ENCODE assay signal across 9 cellular contexts in the genomic region with DNA sequence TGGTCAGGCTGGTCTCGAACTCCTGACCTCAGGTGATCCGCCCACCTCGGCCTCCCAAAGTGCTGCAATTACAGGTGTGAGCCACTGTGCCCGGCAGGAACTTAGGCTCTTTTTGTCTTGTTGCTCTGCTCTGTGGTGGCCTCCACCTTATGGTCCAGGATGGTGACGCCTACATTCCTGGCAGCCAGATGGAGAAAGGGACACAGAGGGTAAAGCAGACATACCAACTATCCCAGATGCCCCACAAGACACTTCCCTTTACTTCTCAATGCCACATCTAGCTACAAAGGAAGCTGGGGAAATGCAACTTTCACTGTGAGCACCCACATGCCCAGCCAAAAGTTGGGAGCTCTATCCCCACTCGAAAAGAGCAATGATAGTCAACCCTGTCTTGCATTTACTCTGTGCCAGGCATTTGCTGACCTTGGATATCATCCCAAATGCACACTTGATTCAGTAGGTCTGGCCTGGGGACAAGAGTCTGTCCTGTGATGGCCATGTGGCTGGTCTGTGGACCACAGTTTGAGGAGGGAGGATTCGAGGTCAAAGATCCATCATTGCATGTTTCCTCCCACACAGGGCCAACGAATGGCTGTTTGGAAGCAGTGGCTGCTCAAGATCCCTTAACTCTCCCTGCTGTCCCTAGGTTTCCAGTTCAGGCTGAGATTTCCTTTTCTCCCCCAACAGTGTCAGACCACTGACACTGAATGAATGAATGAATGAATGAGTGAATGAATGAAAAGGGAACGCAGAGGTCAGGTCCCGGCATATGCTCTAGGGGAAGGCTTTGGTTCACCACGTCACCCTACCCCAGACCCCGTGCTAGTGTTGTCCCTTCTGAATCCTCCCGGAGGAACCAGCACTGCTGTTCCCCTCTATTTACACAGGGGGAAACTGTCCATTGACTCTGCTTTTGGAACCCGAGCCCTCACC. TPM values are rescaled to one million over a fixed set of nuclear protein-coding genes. Genes with fewer than 3 reads are reported as not detected.
DNase-seq lines count a peak whose midpoint lies in the region; ATAC-seq, FAIRE-seq and TF ChIP-seq lines count a peak whose summit lies in the region.
"Had no signal": no experiment of that assay in that cellular context is flagged by ENCODE, and none has a peak within 500 bp of the region (broad histone marks: within the 10 kb centered on the region; RNA-seq: fewer than 3 reads in every experiment).

No MANE protein-coding gene starts in this region.

- intact Hi-C loops in right lobe of liver (cut with DNase I), result loop anchor here in 1 of 2 donors (10.0 kb wide), 1 partner anchor 48 kb away; no protein-coding TSS in a partner anchor

- H3K36me3 Mint-ChIP-seq in T-helper 1 cell treated with Interleukin-12 subunit alpha and Interleukin-12 subunit beta and Interleukin-4 antibody, amounts not matched to agents 30 μg/mL and 1 μg/mL, for 36 hours (ENCODE audit: low read depth), result no peaks in the 10 kb centered on the region
- peaks cover 0 to 9% of the 10 kb centered on the region in 2 donors for H3K36me3 Mint-ChIP-seq in activated naive CD4-positive, alpha-beta T cell treated with anti-CD3 and anti-CD28 coated beads, Interleukin-2, amount 50 U/mL, for 72 hours

- H3K9me3 ChIP-seq in right lobe of liver (no peaks in the 10 kb centered on the region), stomach smooth muscle (ENCODE audit: control insufficient read depth in 2 of 2, low read length in 2 of 2) (no peaks in the 10 kb centered on the region)

- TF ChIP-seq CTCF in right lobe of liver (IDR thresholded peaks at IDR 0.05), result peak in 1 of 4 donors; percentile 25

- H3K9ac ChIP-seq in stomach smooth muscle (ENCODE audit: low read length in 2 of 2), result no peak overlapping the region

- DNase-seq in T-helper 1 cell (no peak), right lobe of liver (peak; percentile 72 to 92 (median 84)), frontal cortex (ENCODE audit: low spot score in 2 of 2) (no peak), occipital lobe (lab: John Stamatoyannopoulos, UW) (no peak)
- DNase-seq in activated naive CD4-positive, alpha-beta T cell treated with anti-CD3 and anti-CD28 coated beads, Interleukin-2, amount 50 U/mL, for 72 hours (ENCODE audit: low spot score in 2 of 2), result no peak
- DNase-seq: ACHN had no signal

- no peaks in the 10 kb centered on the region for H3K27me3 Mint-ChIP-seq in T-helper 1 cell treated with Interleukin-12 subunit alpha and Interleukin-12 subunit beta and Interleukin-4 antibody, amounts not matched to agents 30 μg/mL and 1 μg/mL, for 36 hours (ENCODE audit: low read depth)

- H3K27ac ChIP-seq in right lobe of liver (peak overlapping the region; percentile 81 to 92 (median 86)), stomach smooth muscle (ENCODE audit: low read length) (peak overlapping the region; percentile 74)

- H3K4me3 ChIP-seq in right lobe of liver, result no peak overlapping the region
- H3K4me3 ChIP-seq in stomach smooth muscle (ENCODE audit: low read length in 2 of 2), result no peak overlapping the region

- peak overlapping the region; percentile 87 for H3K4me3 Mint-ChIP-seq in T-helper 1 cell treated with Interleukin-12 subunit alpha and Interleukin-12 subunit beta and Interleukin-4 antibody, amounts not matched to agents 30 μg/mL and 1 μg/mL, for 36 hours

- H3K9me3 Mint-ChIP-seq in T-helper 1 cell treated with Interleukin-12 subunit alpha and Interleukin-12 subunit beta and Interleukin-4 antibody, amounts not matched to agents 30 μg/mL and 1 μg/mL, for 36 hours, result no peaks in the 10 kb centered on the region
- H3K9me3 Mint-ChIP-seq in activated naive CD4-positive, alpha-beta T cell treated with anti-CD3 and anti-CD28 coated beads, Interleukin-2, amount 50 U/mL, for 72 hours, result no peaks in the 10 kb centered on the region

- 16% methylated on average over 9 of the region's 14 CpGs for WGBS in right lobe of liver (ENCODE audit: insufficient coverage, low coverage, low lambda C conversion rate, missing lambda C conversion rate)

- peaks cover 27% of the 10 kb centered on the region for H3K4me1 Mint-ChIP-seq in T-helper 1 cell treated with Interleukin-12 subunit alpha and Interleukin-12 subunit beta and Interleukin-4 antibody, amounts not matched to agents 30 μg/mL and 1 μg/mL, for 36 hours (ENCODE audit: low read depth)

- ATAC-seq in activated naive CD4-positive, alpha-beta T cell treated with anti-CD3 and anti-CD28 coated beads, Interleukin-2, amount 50 U/mL, for 72 hours, result no peak
- ATAC-seq in right lobe of liver (peak; percentile 64 to 79 (median 68)), GM19452 (IDR thresholded peaks at IDR 0.05; ENCODE audit: unreplicated experiment) (no peak)

- peaks cover 0 to 36% (median 11%) of the 10 kb centered on the region in 4 donors for H3K4me1 ChIP-seq in right lobe of liver
- H3K4me1 ChIP-seq in stomach smooth muscle (ENCODE audit: control insufficient read depth, insufficient read depth, low read length), result peaks cover 29% of the 10 kb centered on the region

- H3K36me3 ChIP-seq in right lobe of liver, result no peaks in the 10 kb centered on the region
- peaks cover 0 to 5% of the 10 kb centered on the region in 2 donors for H3K36me3 ChIP-seq in stomach smooth muscle (ENCODE audit: control insufficient read depth in 2 of 2, insufficient read depth in 2 of 2, low read length in 2 of 2)

- H3K27me3 ChIP-seq in right lobe of liver (no peaks in the 10 kb centered on the region), stomach smooth muscle (ENCODE audit: control insufficient read depth in 1 of 2, insufficient read depth in 2 of 2, low read length in 2 of 2) (no peaks in the 10 kb centered on the region)

- peak; percentile 51 for TF ChIP-seq POLR2A in right lobe of liver (IDR thresholded peaks at IDR 0.05)

- FAIRE-seq in frontal cortex (lab: Jason Lieb, UNC), result no peak

- H3K27ac Mint-ChIP-seq in T-helper 1 cell treated with Interleukin-12 subunit alpha and Interleukin-12 subunit beta and Interleukin-4 antibody, amounts not matched to agents 30 μg/mL and 1 μg/mL, for 36 hours, result no peak overlapping the region
- peak overlapping the region; percentile 41 to 81 for H3K27ac Mint-ChIP-seq in activated naive CD4-positive, alpha-beta T cell treated with anti-CD3 and anti-CD28 coated beads, Interleukin-2, amount 50 U/mL, for 72 hours

RNA-seq across cellular contexts. Expression of gene ERGIC1, which starts 1.4 kb away (rescaled TPM):
- 10 to 100 TPM; 37.0 to 52.9 TPM for total RNA-seq in activated naive CD4-positive, alpha-beta T cell treated with anti-CD3 and anti-CD28 coated beads, Interleukin-2, amount 50 U/mL, for 72 hours
- total RNA-seq in right lobe of liver (100 to 1,000 TPM; 103 to 264 (median 154) TPM), frontal cortex (33.0 TPM), occipital lobe (41.5 TPM)

Comparison
In these comparisons a context has a peak if more than half of its experiments do, and no peak if none do; other contexts are left out.
1. DNase-seq: peak in right lobe of liver (3 of 3); none in T-helper 1 cell (0 of 5), activated naive CD4-positive, alpha-beta T cell treated with anti-CD3 and anti-CD28 coated beads, Interleukin-2, amount 50 U/mL, for 72 hours (0 of 2), frontal cortex (0 of 2) and occipital lobe (single experiment).
2. ATAC-seq: peak in right lobe of liver (4 of 4); none in activated naive CD4-positive, alpha-beta T cell treated with anti-CD3 and anti-CD28 coated beads, Interleukin-2, amount 50 U/mL, for 72 hours (0 of 2) and GM19452 (single experiment).